8 cellular contexts compared by ENCODE assay signal in genomic region chr18:9475643-9476580, GRCh38. TPM values are rescaled to one million over a fixed set of nuclear protein-coding genes. Genes with fewer than 3 reads are reported as not detected.
A peak's percentile ranks its signal among the peaks of the same experiment; 100 is the strongest.
DNase-seq lines count a peak whose midpoint lies in the region; ATAC-seq, FAIRE-seq and TF ChIP-seq lines count a peak whose summit lies in the region.

No MANE protein-coding gene starts in this region.

- WGBS in body of pancreas, 2 donors, result 0 to 1% methylated on average over 18 to 58 of the region's 59 CpGs
- WGBS in HepG2 (ENCODE audit: low lambda C conversion rate), result 7% methylated on average over 7 of the region's 59 CpGs

- peak overlapping the region; percentile 77 for H3K27ac ChIP-seq in AG04450 (ENCODE audit: low read depth, low read length)
- H3K27ac ChIP-seq in body of pancreas, result peak overlapping the region; percentile 66 to 96 (median 84)
- peak overlapping the region; percentile 68 for H3K27ac ChIP-seq in HepG2 (ENCODE audit: extremely low read length, insufficient read depth, low read length)

- H3K36me3 ChIP-seq in body of pancreas (replicated peaks in 1 of 2; ENCODE audit: insufficient read depth in 1 of 2, low read depth in 2 of 2) (no peaks in the 10 kb centered on the region), HepG2 (replicated peaks in 1 of 2; ENCODE audit: control insufficient read depth in 1 of 2, insufficient read depth in 2 of 2, low read length in 2 of 2) (no peaks in the 10 kb centered on the region; a peak in 1 of 5 replicates)

- POLR2A ChIA-PET in AG04450 (lab: Yijun Ruan, JAX), result interaction anchor here (0.6 kb wide), 1 partner anchor 11 kb away, joined by 3 read pairs; no protein-coding TSS in a partner anchor
- POLR2A ChIA-PET in HepG2 (lab: Yijun Ruan, JAX), result no interaction called here

- FAIRE-seq in HepG2 (lab: Jason Lieb, UNC), result peak; percentile 12

- H3K27me3 ChIP-seq in AG04450 (ENCODE audit: control insufficient read depth, insufficient read depth, low read length) (no peaks in the 10 kb centered on the region), body of pancreas (no peaks in the 10 kb centered on the region), HepG2 (ENCODE audit: control insufficient read depth in 1 of 2, insufficient read depth in 2 of 2, low read length in 2 of 2) (no peaks in the 10 kb centered on the region; a peak in 1 of 5 replicates)

- H2AFZ ChIP-seq in HepG2 (ENCODE audit: low read length), result no peak overlapping the region

- CTCF ChIA-PET in AG04450 (lab: Charles Lee) (interaction anchor here (0.6 kb wide), 1 partner anchor 219 kb away, joined by 4 read pairs; no protein-coding TSS in a partner anchor), HepG2 (lab: Yijun Ruan, JAX; ENCODE audit: low intra/inter-chr PET ratio, low total read pairs) (no interaction called here)

- no peak for TF ChIP-seq CTCF in AG04450 (IDR thresholded peaks at IDR 0.05; ENCODE audit: low read depth, low read length)
- no peak for TF ChIP-seq CTCF in body of pancreas (IDR thresholded peaks at IDR 0.05)
- no peak for TF ChIP-seq CTCF in HepG2 (CRISPR knock-in tag; IDR thresholded peaks at IDR 0.05)

- in situ Hi-C loops in HepG2 (cut with HindIII; ENCODE audit: extremely low pct_ligation_motif_present, low pct_unique_long_range_greater_than_20kb), result loop anchor here (5.0 kb wide), 1 partner anchor 144 kb away; the partner anchor contains the start of gene TWSG1

- H3K4me2 ChIP-seq in HepG2 (ENCODE audit: low read depth, low read length), result peak overlapping the region; percentile 76

- ATAC-seq in HG03432 (IDR thresholded peaks at IDR 0.05; ENCODE audit: unreplicated experiment), result peak; percentile 36
- ATAC-seq in body of pancreas, result no peak
- peak; percentile 7 for ATAC-seq in HepG2
- no peak for ATAC-seq in GM18517 (IDR thresholded peaks at IDR 0.05; ENCODE audit: unreplicated experiment)

- peaks cover 18% of the 10 kb centered on the region for H3K4me1 ChIP-seq in body of pancreas
- peaks cover 29% of the 10 kb centered on the region for H3K4me1 ChIP-seq in HepG2 (ENCODE audit: insufficient read depth, low read length)

- BruUV-seq in HepG2 (replicated peaks; lab: Mats Ljungman, UMichigan), result no TSS peak

- H3K9me3 ChIP-seq in AG04450 (ENCODE audit: control insufficient read depth, insufficient read depth, low read length) (peaks cover 9% of the 10 kb centered on the region; the same call in 1 of the 2 replicates), body of pancreas (no peaks in the 10 kb centered on the region), HepG2 (ENCODE audit: low read length) (no peaks in the 10 kb centered on the region)

- TF ChIP-seq RAD21 in HepG2 (CRISPR knock-in tag; IDR thresholded peaks at IDR 0.05), result peak; percentile 41; the same call in 1 of the 2 replicates

- no peaks in the 10 kb centered on the region for H4K20me1 ChIP-seq in HepG2 (ENCODE audit: insufficient read depth, low read length)

- H3K4me3 ChIP-seq in AG04450 (ENCODE audit: low read depth, low read length) (peak overlapping the region; percentile 88), body of pancreas (peak overlapping the region; percentile 62 to 66), HepG2 (replicated peaks in 1 of 3; ENCODE audit: insufficient read depth in 1 of 3, low read depth in 2 of 3, low read length in 3 of 3) (peak overlapping the region; percentile 83 to 93 (median 92))

- TF ChIP-seq EP300 in HepG2 (IDR thresholded peaks at IDR 0.05; ENCODE audit: low read depth in 2 of 2, low read length in 2 of 2) (no peak; a peak in 1 of 4 replicates), HepG2 (CRISPR knock-in tag; IDR thresholded peaks at IDR 0.05; ENCODE audit: borderline replicate concordance) (no peak)

- DNase-seq in AG04450 (ENCODE audit: low read depth, low spot score) (no peak), T follicular helper cell (ENCODE audit: low read depth) (peak; percentile 31), body of pancreas (peak in 2 of 4 donors; percentile 13 to 16), HepG2 (ENCODE audit: low spot score) (no peak)
- peak; percentile 55 to 61 for DNase-seq in stimulated activated CD8-positive, alpha-beta memory T cell treated with anti-CD3 and anti-CD28 coated beads, Interleukin-15, amount 100 ng/mL, for 48 hours (ENCODE audit: low read depth in 2 of 2)

- TF ChIP-seq POLR2A in GM15510 (IDR thresholded peaks at IDR 0.05; ENCODE audit: borderline replicate concordance, extremely low read depth, insufficient read length) (peak; percentile 80), body of pancreas (IDR thresholded peaks at IDR 0.05) (no peak), HepG2 (IDR thresholded peaks at IDR 0.05; ENCODE audit: insufficient read depth in 1 of 2, low read depth in 2 of 2, low read length in 2 of 2) (peak in 1 of 2 experiments; percentile 25; a peak in 1 of 4 replicates)

- peak overlapping the region; percentile 86 for H3K9ac ChIP-seq in HepG2 (ENCODE audit: insufficient read depth, low read depth, low read length)

- intact Hi-C loops in body of pancreas (cut with DNase I), result no loop called here
- intact Hi-C loops in HepG2 (cut with micrococcal nuclease; ENCODE audit: unreplicated experiment), result loop anchor here (1.0 kb wide), 1 partner anchor 142 kb away; the partner anchor contains the start of gene TWSG1

- peaks cover 50% of the 10 kb centered on the region for H3K79me2 ChIP-seq in HepG2 (ENCODE audit: insufficient read depth, low read length)

TF ChIP-seq in HepG2, 621 proteins besides CTCF, POLR2A, EP300 and RAD21 (continues in another document):
- TF ChIP-seq ARID4A (CRISPR knock-in tag; IDR thresholded peaks at IDR 0.05; ENCODE audit: borderline replicate concordance) (peak; percentile 55; the same call in 1 of the 2 replicates), KLF9 (CRISPR knock-in tag; IDR thresholded peaks at IDR 0.05; ENCODE audit: low read depth) (no peak)

RNA-seq across cellular contexts. Expression of gene RALBP1, which starts 0.6 kb away (rescaled TPM):
- polyA plus RNA-seq in AG04450 (2011; rRNA removed), result 49.1 and 59.8 TPM in 2 replicates
- polyA minus RNA-seq in AG04450 (2011; rRNA and poly(A)+ RNA removed), result 34.6 and 35.6 TPM in 2 replicates
- 10 to 100 TPM; 22.1 to 29.6 TPM for total RNA-seq in body of pancreas
- total RNA-seq in HepG2 (2016; rRNA removed; fragmentation: Illumina TruSeq; extraction: Trizol), result 33.1 and 39.9 TPM in 2 replicates
- total RNA-seq in HepG2 (2016; cell fraction: cytosol; rRNA removed; fragmentation: Illumina TruSeq; extraction: Trizol; ENCODE audit: low read depth), result 9.4 and 10.0 TPM in 2 replicates
- 30.2 and 34.3 TPM in 2 replicates for total RNA-seq in HepG2 (2016; cell fraction: insoluble cytoplasmic fraction; rRNA removed; fragmentation: Illumina TruSeq; extraction: Trizol)
- 30.2 and 31.0 TPM in 2 replicates for total RNA-seq in HepG2 (2016; cell fraction: membrane; rRNA removed; fragmentation: Illumina TruSeq; extraction: Trizol)
- 13.8 and 14.2 TPM in 2 replicates for total RNA-seq in HepG2 (2016; cell fraction: nucleus; rRNA removed; fragmentation: Illumina TruSeq; extraction: Trizol)
- 23.6 and 24.5 TPM in 2 replicates for polyA plus RNA-seq in HepG2 (2011; rRNA removed)
- 29.3 and 33.5 TPM in 2 replicates for polyA plus RNA-seq in HepG2 (2011; cell fraction: cytosol; rRNA removed)
- 13.3 and 15.1 TPM in 2 replicates for polyA plus RNA-seq in HepG2 (2011; cell fraction: nucleus; rRNA removed)
- polyA plus RNA-seq in HepG2 (2012), result 26.8 and 27.1 TPM in 2 replicates
- 7.0 and 8.2 TPM in 2 replicates for polyA plus RNA-seq in HepG2 (2016; cell fraction: cytosol; fragmentation: Illumina TruSeq; extraction: Trizol; ENCODE audit: low read depth)
- polyA plus RNA-seq in HepG2 (2016; cell fraction: insoluble cytoplasmic fraction; fragmentation: Illumina TruSeq; extraction: Trizol; ENCODE audit: low read depth), result 32.1 and 36.3 TPM in 2 replicates
- polyA plus RNA-seq in HepG2 (2016; cell fraction: membrane; fragmentation: Illumina TruSeq; extraction: Trizol; ENCODE audit: low read depth), result 22.0 and 22.5 TPM in 2 replicates
- 18.9 and 19.8 TPM in 2 replicates for polyA plus RNA-seq in HepG2 (2016; cell fraction: nucleus; fragmentation: Illumina TruSeq; extraction: Trizol; ENCODE audit: insufficient read depth, low read depth)
- polyA minus RNA-seq in HepG2 (2011; rRNA and poly(A)+ RNA removed; ENCODE audit: low replicate concordance), result 27.4 and 36.7 TPM in 2 replicates
- polyA minus RNA-seq in HepG2 (2011; cell fraction: cytosol; rRNA and poly(A)+ RNA removed), result 18.6 and 19.0 TPM in 2 replicates
- 17.0 and 17.4 TPM in 2 replicates for polyA minus RNA-seq in HepG2 (2011; cell fraction: nucleus; rRNA and poly(A)+ RNA removed)

Comparison
In these comparisons a context has a peak if more than half of its experiments do, and no peak if none do; other contexts are left out.
1. DNase-seq: peak in T follicular helper cell (single experiment) and stimulated activated CD8-positive, alpha-beta memory T cell treated with anti-CD3 and anti-CD28 coated beads, Interleukin-15, amount 100 ng/mL, for 48 hours (2 of 2); none in AG04450 (single experiment) and HepG2 (single experiment).
2. ATAC-seq: peak in HG03432 (single experiment) and HepG2 (single experiment); none in body of pancreas (single experiment) and GM18517 (single experiment).
3. Peak in every context shown above with its lines, with median percentiles within 50 percentile points of each other: H3K27ac ChIP-seq and H3K4me3 ChIP-seq.